Comparison of ENCODE assay signal across 25 cellular contexts in genomic region chr1:51557168-51557567, GRCh38.
"Had no signal": no experiment of that assay in that cellular context is flagged by ENCODE, and none has a peak within 500 bp of the region (broad histone marks: within the 10 kb centered on the region; RNA-seq: fewer than 3 reads in every experiment).

No MANE protein-coding gene starts in this region.

- H3K9me3 Mint-ChIP-seq: activated naive CD4-positive, alpha-beta T cell treated with anti-CD3 and anti-CD28 coated beads, Interleukin-2, amount 50 U/mL, for 24 hours; immature natural killer cell; natural killer cell treated with Interleukin-12 subunit alpha and Interleukin-12 subunit beta and Interleukin-15 and Interleukin-18, amount 100 ng/mL, for 72 hours; stimulated activated naive CD8-positive, alpha-beta T cell treated with anti-CD3 and anti-CD28 coated beads, Interleukin-15, Interleukin-2, amounts not matched to agents 100 ng/mL and 50 ng/mL, for 24 hours had no signal

- DNase-seq: activated CD4-positive, alpha-beta T cell treated with anti-CD3 and anti-CD28 coated beads, Interleukin-2, amount 50 U/mL, for 1 hour; activated CD4-positive, CD25-positive, alpha-beta regulatory T cell treated with anti-CD3 and anti-CD28 coated beads, Interleukin-2, amount 50 U/mL, for 72 hours; activated CD8-positive, alpha-beta T cell treated with anti-CD3 and anti-CD28 coated beads, Interleukin-2, amount 10 ng/mL, durations not matched to agents 7 days and 5 days; activated gamma-delta T cell treated with Interleukin-2 at 50 U/mL for 16 hours; activated T-cell treated with anti-CD3 and anti-CD28 coated beads, Interleukin-2, amount 50 U/mL, for 1 hour; aorta; brain microvascular endothelial cell; caudate nucleus; dermis blood vessel endothelial cell; effector CD8-positive, alpha-beta T cell; foreskin melanocyte; immature natural killer cell; kidney glomerular epithelial cell; left ventricle myocardium inferior; ovary; psoas muscle; stimulated activated CD4-positive, alpha-beta T cell treated with anti-CD3 and anti-CD28 coated beads, Interleukin-4, amount 100 ng/mL, for 4 hours; tibial artery; WERI-Rb-1 had no signal

- ATAC-seq: activated CD8-positive, alpha-beta T cell treated with anti-CD3 and anti-CD28 coated beads, Interleukin-2, amount 10 ng/mL, durations not matched to agents 7 days and 5 days; natural killer cell treated with Interleukin-12 subunit alpha and Interleukin-12 subunit beta and Interleukin-15 and Interleukin-18, amount 100 ng/mL, for 72 hours; psoas muscle had no signal

- H3K4me1 Mint-ChIP-seq: activated naive CD4-positive, alpha-beta T cell treated with anti-CD3 and anti-CD28 coated beads, Interleukin-2, amount 50 U/mL, for 24 hours; immature natural killer cell had no signal

- H2AFZ ChIP-seq: hepatocyte had no signal

- H3K36me3 ChIP-seq: brain microvascular endothelial cell, left ventricle myocardium inferior, neutrophil, ovary, right atrium auricular region, tibial artery, WERI-Rb-1 had no signal

- H3K4me3 ChIP-seq: hepatocyte, left ventricle myocardium inferior, ovary, psoas muscle, right atrium auricular region, tibial artery had no signal

- H3K4me1 ChIP-seq: right atrium auricular region had no signal

- H3K27ac ChIP-seq: brain microvascular endothelial cell, hepatocyte, left ventricle myocardium inferior, neutrophil, ovary, psoas muscle, right atrium auricular region, tibial artery, WERI-Rb-1 had no signal

- H3K27me3 Mint-ChIP-seq: activated naive CD4-positive, alpha-beta T cell treated with anti-CD3 and anti-CD28 coated beads, Interleukin-2, amount 50 U/mL, for 24 hours; stimulated activated naive CD8-positive, alpha-beta T cell treated with anti-CD3 and anti-CD28 coated beads, Interleukin-15, Interleukin-2, amounts not matched to agents 100 ng/mL and 50 ng/mL, for 24 hours had no signal

- H3K36me3 Mint-ChIP-seq: activated naive CD4-positive, alpha-beta T cell treated with anti-CD3 and anti-CD28 coated beads, Interleukin-2, amount 50 U/mL, for 24 hours; immature natural killer cell; natural killer cell treated with Interleukin-12 subunit alpha and Interleukin-12 subunit beta and Interleukin-15 and Interleukin-18, amount 100 ng/mL, for 72 hours had no signal

- H3K79me2 ChIP-seq: hepatocyte had no signal

- H3K4me3 Mint-ChIP-seq: activated CD8-positive, alpha-beta T cell treated with anti-CD3 and anti-CD28 coated beads, Interleukin-2, amount 10 ng/mL, durations not matched to agents 7 days and 5 days; activated naive CD4-positive, alpha-beta T cell treated with anti-CD3 and anti-CD28 coated beads, Interleukin-2, amount 50 U/mL, for 24 hours; immature natural killer cell; natural killer cell treated with Interleukin-12 subunit alpha and Interleukin-12 subunit beta and Interleukin-15 and Interleukin-18, amount 100 ng/mL, for 72 hours; stimulated activated naive CD8-positive, alpha-beta T cell treated with anti-CD3 and anti-CD28 coated beads, Interleukin-15, Interleukin-2, amounts not matched to agents 100 ng/mL and 50 ng/mL, for 24 hours had no signal

- H3K27ac Mint-ChIP-seq: activated CD8-positive, alpha-beta T cell treated with anti-CD3 and anti-CD28 coated beads, Interleukin-2, amount 10 ng/mL, durations not matched to agents 7 days and 5 days; activated naive CD4-positive, alpha-beta T cell treated with anti-CD3 and anti-CD28 coated beads, Interleukin-2, amount 50 U/mL, for 24 hours; immature natural killer cell; stimulated activated naive CD8-positive, alpha-beta T cell treated with anti-CD3 and anti-CD28 coated beads, Interleukin-15, Interleukin-2, amounts not matched to agents 100 ng/mL and 50 ng/mL, for 24 hours had no signal

- H3K27me3 ChIP-seq: brain microvascular endothelial cell, hepatocyte, neutrophil, ovary, right atrium auricular region, tibial artery had no signal

- H3K4me2 ChIP-seq: hepatocyte had no signal

- H3K9me3 ChIP-seq: left ventricle myocardium inferior, neutrophil, ovary, psoas muscle, right atrium auricular region, tibial artery had no signal
